Comparison of ENCODE assay signal across 28 cellular contexts in the genomic region with DNA sequence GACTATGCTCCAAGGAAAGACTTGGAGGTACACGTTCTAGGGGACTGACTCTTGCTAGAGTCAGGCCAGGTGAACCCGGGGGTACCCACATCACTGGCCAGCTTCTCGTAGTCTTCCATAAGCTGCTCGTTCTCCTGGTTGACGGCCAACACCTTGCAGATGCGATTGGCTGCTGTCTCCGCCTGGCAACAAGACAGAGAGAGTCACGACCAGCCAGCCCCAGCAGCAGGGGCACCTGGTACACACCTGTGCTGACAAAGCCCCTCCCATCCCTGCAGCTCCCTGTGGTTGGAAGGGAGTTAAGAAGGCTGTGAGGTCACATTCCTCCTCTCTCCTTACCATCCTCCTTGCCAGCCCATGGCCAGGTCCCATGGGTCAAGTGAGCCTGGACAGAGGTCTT.
DNase-seq lines count a peak whose midpoint lies in the region; ATAC-seq, FAIRE-seq and TF ChIP-seq lines count a peak whose summit lies in the region.
"Had no signal": no experiment of that assay in that cellular context is flagged by ENCODE, and none has a peak within 500 bp of the region (broad histone marks: within the 10 kb centered on the region; RNA-seq: fewer than 3 reads in every experiment).

No MANE protein-coding gene starts in this region.

- H3K27me3 Mint-ChIP-seq in chondrocyte (ENCODE audit: low read depth), result no peaks in the 10 kb centered on the region
- H3K27me3 Mint-ChIP-seq: activated CD4-positive, alpha-beta memory T cell treated with anti-CD3 and anti-CD28 coated beads, Interleukin-2, amount 10 ng/mL, durations not matched to agents 7 days and 5 days; brain had no signal

- TF ChIP-seq POLR2A in IMR-90 (IDR thresholded peaks at IDR 0.05; ENCODE audit: low read depth, low read length), result no peak
- no peak for TF ChIP-seq POLR2A in transverse colon (IDR thresholded peaks at IDR 0.05)

- no peak overlapping the region for H3K9ac ChIP-seq in IMR-90 (ENCODE audit: low read depth, low read length)

- H3K36me3 ChIP-seq in IMR-90 (ENCODE audit: control insufficient read depth, insufficient read depth, low read length) (peaks cover 90% of the 10 kb centered on the region), neutrophil (peaks cover 100% of the 10 kb centered on the region), transverse colon (peaks cover 0 to 44% (median 14%) of the 10 kb centered on the region in 4 donors)

- BruUV-seq in IMR-90 (replicated peaks; lab: Mats Ljungman, UMichigan), result no TSS peak

- peak overlapping the region; percentile 68 for H2AK9ac ChIP-seq in IMR-90 (replicated peaks; ENCODE audit: low read depth, low read length, poor library complexity)

- TF ChIP-seq CTCF in IMR-90 (conservative IDR thresholded peaks at IDR 0.05; ENCODE audit: low read depth, low read length), result no peak
- TF ChIP-seq CTCF in chondrocyte (IDR thresholded peaks at IDR 0.05), result no peak
- no peak for TF ChIP-seq CTCF in neutrophil (IDR thresholded peaks at IDR 0.05)
- TF ChIP-seq CTCF in transverse colon (IDR thresholded peaks at IDR 0.05), result no peak
- no peak for TF ChIP-seq CTCF in D721Med (IDR thresholded peaks at IDR 0.05; ENCODE audit: insufficient read depth, missing control alignments)

- FAIRE-seq in D721Med (lab: Jason Lieb, UNC), result no peak
- FAIRE-seq: GM18507, GM19239, islet of Langerhans had no signal

- POLR2A ChIA-PET in IMR-90 (lab: Charles Lee; ENCODE audit: unreplicated experiment), result no interaction called here

- peaks cover 91% of the 10 kb centered on the region for H3K4me1 Mint-ChIP-seq in chondrocyte (ENCODE audit: low read depth)
- H3K4me1 Mint-ChIP-seq: brain had no signal

- no peak overlapping the region for H4K91ac ChIP-seq in IMR-90 (ENCODE audit: insufficient read depth, low read depth, low read length)

- H3K4me3 ChIP-seq in IMR-90 (ENCODE audit: insufficient read depth, low read depth, low read length) (no peak overlapping the region), neutrophil (ENCODE audit: low read depth in 1 of 2, low read length in 1 of 2) (no peak overlapping the region), transverse colon (no peak overlapping the region)
- H3K4me3 ChIP-seq: psoas muscle, upper lobe of right lung had no signal

- no peak overlapping the region for H3K56ac ChIP-seq in IMR-90 (ENCODE audit: extremely low read depth, insufficient read depth, low read length)

- H3K27ac ChIP-seq in IMR-90 (ENCODE audit: insufficient read depth, low read length) (0 out of 2 replicates have a peak overlapping the region, but pooled peaks have one; percentile 6), neutrophil (peak overlapping the region; percentile 17), transverse colon (peak overlapping the region; percentile 8 to 85 (median 64))
- H3K27ac ChIP-seq: psoas muscle, upper lobe of right lung had no signal

- peaks cover 92% of the 10 kb centered on the region for H4K20me1 ChIP-seq in IMR-90 (ENCODE audit: insufficient read depth, low read length)

- in situ Hi-C loops in IMR-90 (cut with MboI; ENCODE audit: low sequenced_read_pairs) (no loop called here), transverse colon (cut with MboI; ENCODE audit: low pct_ligation_motif_present in 1 of 4, low pct_unique_long_range_greater_than_20kb in 1 of 4, low sequenced_read_pairs in 3 of 4) (no loop called here)

- peaks cover 12% of the 10 kb centered on the region; the same call in 1 of the 2 replicates for H3K4me1 ChIP-seq in IMR-90 (ENCODE audit: control insufficient read depth, insufficient read depth, low read length)
- peaks cover 12 to 13% of the 10 kb centered on the region in 2 experiments for H3K4me1 ChIP-seq in neutrophil (ENCODE audit: control insufficient read depth in 1 of 2, insufficient read depth in 1 of 2, low read depth in 1 of 2, low read length in 1 of 2)
- H3K4me1 ChIP-seq in transverse colon, result peaks cover 0 to 4% (median 1%) of the 10 kb centered on the region in 4 donors
- H3K4me1 ChIP-seq: psoas muscle, upper lobe of right lung had no signal

- H2AK5ac ChIP-seq in IMR-90 (ENCODE audit: low read depth, low read length), result no peak overlapping the region

- H3K18ac ChIP-seq in IMR-90 (ENCODE audit: low read depth, low read length), result no peak overlapping the region

- no peak overlapping the region for H3K4me2 ChIP-seq in IMR-90 (ENCODE audit: low read depth, low read length)

- H3K9me3 ChIP-seq in IMR-90 (ENCODE audit: control insufficient read depth, insufficient read depth, low read length) (no peaks in the 10 kb centered on the region), neutrophil (no peaks in the 10 kb centered on the region), transverse colon (no peaks in the 10 kb centered on the region)
- H3K9me3 ChIP-seq: psoas muscle, upper lobe of right lung had no signal

- 0 out of 2 replicates have a peak overlapping the region, but pooled peaks have one; percentile 6 for H3K14ac ChIP-seq in IMR-90 (replicated peaks; ENCODE audit: low read depth, low read length)

- peaks cover 73% of the 10 kb centered on the region for H3K36me3 Mint-ChIP-seq in chondrocyte (ENCODE audit: low read depth)

- H4K8ac ChIP-seq in IMR-90 (ENCODE audit: low read depth in 2 of 2, low read length in 2 of 2), result no peak overlapping the region

- H3K9me3 Mint-ChIP-seq in chondrocyte (ENCODE audit: low read depth), result no peaks in the 10 kb centered on the region
- H3K9me3 Mint-ChIP-seq: activated CD4-positive, alpha-beta memory T cell treated with anti-CD3 and anti-CD28 coated beads, Interleukin-2, amount 10 ng/mL, durations not matched to agents 7 days and 5 days; brain; CD8-positive, alpha-beta T cell had no signal

- peaks cover 34% of the 10 kb centered on the region for H3K9me1 ChIP-seq in IMR-90 (ENCODE audit: insufficient read depth, low read length)

- no peak overlapping the region for H3K4ac ChIP-seq in IMR-90 (ENCODE audit: low read depth, low read length)

- H2BK20ac ChIP-seq in IMR-90 (ENCODE audit: low read depth, low read length), result no peak overlapping the region

- H2BK15ac ChIP-seq in IMR-90 (ENCODE audit: low read depth, low read length), result no peak overlapping the region

- H2BK5ac ChIP-seq in IMR-90 (ENCODE audit: low read depth, low read length, poor library complexity, severe bottlenecking), result no peak overlapping the region

- H2AFZ ChIP-seq in IMR-90 (replicated peaks; ENCODE audit: low read length, poor library complexity), result peak overlapping the region; percentile 41

- peak overlapping the region; percentile 58 for H3K23ac ChIP-seq in IMR-90 (ENCODE audit: low read depth, low read length)

- H3K4me3 Mint-ChIP-seq in chondrocyte (ENCODE audit: unreplicated experiment), result no peak overlapping the region
- H3K4me3 Mint-ChIP-seq: activated CD4-positive, alpha-beta memory T cell treated with anti-CD3 and anti-CD28 coated beads, Interleukin-2, amount 10 ng/mL, durations not matched to agents 7 days and 5 days; brain; CD8-positive, alpha-beta T cell had no signal

- ATAC-seq in IMR-90 (ENCODE audit: low read depth) (no peak), left cardiac atrium (no peak)
- ATAC-seq: CD8-positive, alpha-beta T cell; psoas muscle had no signal

- TF ChIP-seq RAD21 in IMR-90 (IDR thresholded peaks at IDR 0.05; ENCODE audit: low read length), result no peak

- 94% methylated on average over 5 of the region's 8 CpGs; no CpG with 5 or more reads in 1 of the 2 experiments for WGBS in IMR-90 (ENCODE audit: extremely low coverage in 2 of 2, insufficient read length in 1 of 2), 2 experiments
- 81% methylated on average over 8 of the region's 8 CpGs; no CpG with 5 or more reads in 1 of the 2 donors for WGBS in transverse colon (ENCODE audit: low coverage in 1 of 2), 2 donors

- no peak for TF ChIP-seq EP300 in transverse colon (IDR thresholded peaks at IDR 0.05; ENCODE audit: low read depth)

- H3K79me1 ChIP-seq in IMR-90 (ENCODE audit: low read depth in 1 of 2, low read length in 2 of 2), result peaks cover 48 to 97% of the 10 kb centered on the region in 2 experiments

- no peak overlapping the region for H2BK120ac ChIP-seq in IMR-90 (ENCODE audit: low read depth, low read length)

- H4K5ac ChIP-seq in IMR-90 (ENCODE audit: low read depth, low read length), result no peak overlapping the region

- H3K27ac Mint-ChIP-seq in chondrocyte (ENCODE audit: unreplicated experiment), result peak overlapping the region; percentile 94
- H3K27ac Mint-ChIP-seq: activated CD4-positive, alpha-beta memory T cell treated with anti-CD3 and anti-CD28 coated beads, Interleukin-2, amount 10 ng/mL, durations not matched to agents 7 days and 5 days; CD8-positive, alpha-beta T cell had no signal

- CTCF ChIA-PET in IMR-90 (lab: Yijun Ruan, JAX), result interaction anchor here (1.0 kb wide), 1 partner anchor 28 kb away, joined by 3 read pairs; no protein-coding TSS in a partner anchor

- intact Hi-C loops in IMR-90 (cut with micrococcal nuclease) (no loop called here), transverse colon (cut with DNase I; ENCODE audit: low total_unique reads) (no loop called here), left cardiac atrium (cut with DNase I) (no loop called here)

- dilution Hi-C loops in IMR-90 (cut with HindIII; ENCODE audit: low sequenced_read_pairs, unreplicated experiment), result no loop called here

- H3K27me3 ChIP-seq in IMR-90 (ENCODE audit: control insufficient read depth, insufficient read depth, low read length) (no peaks in the 10 kb centered on the region), neutrophil (no peaks in the 10 kb centered on the region), transverse colon (no peaks in the 10 kb centered on the region)
- H3K27me3 ChIP-seq: upper lobe of right lung had no signal

- DNase-seq in IMR-90 (no peak), chondrocyte (ENCODE audit: low spot score) (no peak), transverse colon (no peak), DMS79 treated with DMSO at 0.1 percent for 48 hours (lab: John Stamatoyannopoulos, UW) (no peak), left cardiac atrium (no peak), D721Med (ENCODE audit: insufficient read length, low spot score) (no peak)
- DNase-seq: activated CD4-positive, alpha-beta memory T cell treated with anti-CD3 and anti-CD28 coated beads, Interleukin-2, amount 10 ng/mL, durations not matched to agents 7 days and 5 days; activated CD8-positive, alpha-beta memory T cell treated with anti-CD3 and anti-CD28 coated beads, Interleukin-2, amount 50 U/mL, for 4 hours; activated naive CD4-positive, alpha-beta T cell treated with Interleukin-2 at 50 U/mL for 16 hours; CD8-positive, alpha-beta T cell; cerebellar nuclear complex; GOT3; left ventricle myocardium superior; mesendoderm; NCI-H1105; NCI-H187 treated with DMSO at 0.1 percent for 48 hours; NCI-H2171 treated with DMSO at 0.1 percent for 48 hours; NCI-H524; SHP77; stimulated activated CD4-positive, alpha-beta T cell treated with anti-CD3 and anti-CD28 coated beads, Interleukin-4, amount 100 ng/mL, for 24 hours; substantia nigra; upper lobe of right lung had no signal

TF ChIP-seq in IMR-90, 13 proteins besides CTCF, POLR2A, EP300 and RAD21 (continues in another document):
- TF ChIP-seq MAFK (IDR thresholded peaks at IDR 0.05; ENCODE audit: low read depth, low read length), result no peak
- TF ChIP-seq RCOR1 (IDR thresholded peaks at IDR 0.05; ENCODE audit: insufficient replicate concordance, low read length), result no peak

Comparison
In these comparisons a context has a peak if more than half of its experiments do, and no peak if none do; other contexts are left out.
1. H3K27ac ChIP-seq: peak in every context shown above with its lines; median percentile 64 in transverse colon; 17 in neutrophil; 6 in IMR-90.